12 cellular contexts compared by ENCODE assay signal in the genomic region with DNA sequence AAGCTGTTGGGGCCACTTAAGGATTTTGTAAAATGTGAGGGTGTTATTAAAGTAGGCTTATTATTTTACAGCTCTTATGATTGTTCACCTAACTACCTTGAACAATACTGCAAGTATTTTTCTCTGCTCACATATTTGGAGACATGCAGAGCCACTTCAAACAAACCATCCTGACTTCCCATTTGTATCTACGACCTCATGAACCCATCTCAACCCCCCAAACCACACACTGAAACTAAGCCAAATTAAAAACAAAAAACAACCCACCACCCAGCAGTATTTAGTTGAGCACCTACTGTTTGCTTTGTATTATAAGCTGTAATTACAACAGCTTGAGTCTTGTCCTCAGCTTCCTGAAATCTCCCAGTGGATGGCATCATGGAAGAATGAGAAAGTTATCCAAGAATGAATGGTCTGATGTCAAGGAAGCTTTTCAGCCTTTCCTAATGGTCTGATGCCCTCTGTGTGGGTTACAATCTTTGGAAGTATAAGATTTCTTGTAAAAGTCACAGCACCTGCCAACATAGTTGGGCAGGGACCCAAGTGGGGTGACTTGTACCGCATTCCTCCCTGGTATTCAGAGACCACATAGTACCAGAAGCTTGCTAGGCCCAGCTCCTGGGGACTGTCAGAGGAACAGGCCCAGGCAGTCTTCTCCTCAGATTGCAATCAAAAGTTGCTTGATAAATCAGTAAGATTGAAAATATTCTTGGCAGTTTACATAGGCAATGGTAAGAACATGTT.
A peak's percentile ranks its signal among the peaks of the same experiment; 100 is the strongest.
DNase-seq lines count a peak whose midpoint lies in the region; ATAC-seq, FAIRE-seq and TF ChIP-seq lines count a peak whose summit lies in the region.
"Had no signal": no experiment of that assay in that cellular context is flagged by ENCODE, and none has a peak within 500 bp of the region (broad histone marks: within the 10 kb centered on the region; RNA-seq: fewer than 3 reads in every experiment).

No MANE protein-coding gene starts in this region.

- TF ChIP-seq POLR2A in breast epithelium (IDR thresholded peaks at IDR 0.05), result no peak
- no peak for TF ChIP-seq POLR2A in uterus (IDR thresholded peaks at IDR 0.05)

- peaks cover 30 to 85% (median 77%) of the 10 kb centered on the region in 7 donors for H3K4me1 Mint-ChIP-seq in naive thymus-derived CD4-positive, alpha-beta T cell

- H3K4me3 Mint-ChIP-seq in naive thymus-derived CD4-positive, alpha-beta T cell, result peak overlapping the region; percentile 16 to 75 (median 59)

- no peak for FAIRE-seq in frontal cortex (lab: Jason Lieb, UNC)

- CTCF ChIA-PET in naive thymus-derived CD4-positive, alpha-beta T cell (lab: Charles Lee), result interaction anchor here (0.6 to 4.8 kb wide), 7 partner anchors 11 to 413 kb away, joined by 3 to 16 read pairs (median 3); no protein-coding TSS in a partner anchor

- H3K4me1 ChIP-seq in right atrium auricular region (peaks cover 0 to 23% of the 10 kb centered on the region in 2 donors), breast epithelium (peaks cover 0 to 6% of the 10 kb centered on the region in 2 donors), uterus (peaks cover 0 to 14% of the 10 kb centered on the region in 2 donors)
- H3K4me1 ChIP-seq in naive thymus-derived CD4-positive, alpha-beta T cell (ENCODE audit: control insufficient read depth in 2 of 2, insufficient read depth in 2 of 2, low read length in 2 of 2), result peaks cover 0 to 38% of the 10 kb centered on the region in 2 donors

- H3K27ac Mint-ChIP-seq in naive thymus-derived CD4-positive, alpha-beta T cell, result peak overlapping the region in 8 of 9 donors; percentile 3 to 89 (median 78)

- H3K27me3 Mint-ChIP-seq in naive thymus-derived CD4-positive, alpha-beta T cell, result no peaks in the 10 kb centered on the region

- H3K27ac ChIP-seq in right atrium auricular region (peak overlapping the region; percentile 68 to 72), breast epithelium (peak overlapping the region; percentile 82 to 84), uterus (peak overlapping the region; percentile 72 to 75)
- H3K27ac ChIP-seq in naive thymus-derived CD4-positive, alpha-beta T cell (ENCODE audit: low read depth, low read length), result no peak overlapping the region
- H3K27ac ChIP-seq: VCaP had no signal

- TF ChIP-seq CTCF in right atrium auricular region (IDR thresholded peaks at IDR 0.05) (no peak), breast epithelium (IDR thresholded peaks at IDR 0.05) (no peak), uterus (IDR thresholded peaks at IDR 0.05) (no peak)

- no peak for ATAC-seq in left ventricle myocardium superior
- ATAC-seq in naive thymus-derived CD4-positive, alpha-beta T cell, result no peak
- no peak for ATAC-seq in activated CD4-positive, CD25-positive, alpha-beta regulatory T cell treated with anti-CD3 and anti-CD28 coated beads, Interleukin-2, amount 50 U/mL, for 24 hours

- no peak overlapping the region for H3K4me3 ChIP-seq in right atrium auricular region
- no peak overlapping the region for H3K4me3 ChIP-seq in breast epithelium
- no peak overlapping the region for H3K4me3 ChIP-seq in naive thymus-derived CD4-positive, alpha-beta T cell (ENCODE audit: low read length)
- H3K4me3 ChIP-seq in uterus, result no peak overlapping the region
- H3K4me3 ChIP-seq: testis had no signal

- no peaks in the 10 kb centered on the region for H3K9me3 ChIP-seq in right atrium auricular region
- no peaks in the 10 kb centered on the region for H3K9me3 ChIP-seq in breast epithelium
- H3K9me3 ChIP-seq in naive thymus-derived CD4-positive, alpha-beta T cell (ENCODE audit: control insufficient read depth in 2 of 3, low read length in 3 of 3), result no peaks in the 10 kb centered on the region
- no peaks in the 10 kb centered on the region for H3K9me3 ChIP-seq in uterus
- H3K9me3 ChIP-seq: testis had no signal

- intact Hi-C loops in left ventricle myocardium superior (cut with micrococcal nuclease), result no loop called here
- intact Hi-C loops in breast epithelium (cut with DNase I; ENCODE audit: low total_unique reads), result no loop called here
- intact Hi-C loops in naive thymus-derived CD4-positive, alpha-beta T cell (cut with micrococcal nuclease), result loop anchor here in 1 of 2 donors (1.0 to 10.0 kb wide), 2 partner anchors 8 to 109 kb away; no protein-coding TSS in a partner anchor
- intact Hi-C loops in uterus (cut with DNase I; ENCODE audit: low total_unique reads), result no loop called here

- peaks cover 0 to 1% (median 0%) of the 10 kb centered on the region in 11 donors for H3K9me3 Mint-ChIP-seq in naive thymus-derived CD4-positive, alpha-beta T cell

- POLR2A ChIA-PET in naive thymus-derived CD4-positive, alpha-beta T cell (lab: Charles Lee), result interaction anchor here (0.6 to 5.1 kb wide), 10 partner anchors 9 to 672 kb away, joined by 3 to 27 read pairs (median 8); a partner anchor contains a TSS

- no peaks in the 10 kb centered on the region for H3K27me3 ChIP-seq in right atrium auricular region
- H3K27me3 ChIP-seq in breast epithelium, result no peaks in the 10 kb centered on the region
- H3K27me3 ChIP-seq in naive thymus-derived CD4-positive, alpha-beta T cell (ENCODE audit: control insufficient read depth in 2 of 2, insufficient read depth in 2 of 2, low read length in 2 of 2), result no peaks in the 10 kb centered on the region
- no peaks in the 10 kb centered on the region for H3K27me3 ChIP-seq in uterus
- H3K27me3 ChIP-seq: testis had no signal

- no peaks in the 10 kb centered on the region for H3K36me3 ChIP-seq in right atrium auricular region
- H3K36me3 ChIP-seq in breast epithelium, result no peaks in the 10 kb centered on the region
- no peaks in the 10 kb centered on the region for H3K36me3 ChIP-seq in naive thymus-derived CD4-positive, alpha-beta T cell (ENCODE audit: control insufficient read depth in 2 of 3, insufficient read depth in 3 of 3, low read length in 3 of 3)
- H3K36me3 ChIP-seq in uterus, result no peaks in the 10 kb centered on the region

- H3K36me3 Mint-ChIP-seq in naive thymus-derived CD4-positive, alpha-beta T cell, result peaks cover 0 to 14% (median 0%) of the 10 kb centered on the region in 5 donors

- DNase-seq in right atrium auricular region (ENCODE audit: low spot score) (no peak), left ventricle myocardium superior (no peak), breast epithelium (ENCODE audit: low spot score in 2 of 2) (peak in 1 of 2 donors; percentile 55), uterus (no peak), frontal cortex (ENCODE audit: low spot score in 2 of 2) (no peak), COLO668 (lab: John Stamatoyannopoulos, UW; ENCODE audit: unreplicated experiment) (no peak)
- no peak for DNase-seq in naive thymus-derived CD4-positive, alpha-beta T cell
- DNase-seq: occipital lobe; stimulated activated CD4-positive, alpha-beta T cell treated with anti-CD3 and anti-CD28 coated beads, Interleukin-4, amount 100 ng/mL, for 24 hours; testis had no signal
